In the genomic region with DNA sequence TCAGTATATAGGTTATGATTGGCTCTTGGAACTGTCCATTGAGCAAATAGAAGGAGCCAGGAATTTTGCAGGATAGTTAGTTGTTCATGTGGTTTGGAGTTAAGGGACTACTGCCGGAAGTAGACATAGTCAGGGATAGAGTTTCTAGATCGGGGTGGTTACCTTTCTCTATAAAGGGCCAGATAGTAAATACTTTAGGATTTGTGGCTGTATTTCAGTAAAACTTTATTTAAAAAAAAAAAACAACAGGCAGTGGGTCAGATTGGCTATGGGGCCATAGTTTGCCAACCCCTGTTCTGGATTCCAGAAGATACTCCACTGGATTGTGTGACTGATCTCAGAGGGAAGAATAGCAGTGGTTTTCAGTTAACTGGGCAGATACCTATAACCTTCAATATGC, we compare ENCODE assay signal across 18 cellular contexts.
A peak's percentile ranks its signal among the peaks of the same experiment; 100 is the strongest.
DNase-seq lines count a peak whose midpoint lies in the region; ATAC-seq, FAIRE-seq and TF ChIP-seq lines count a peak whose summit lies in the region.
"Had no signal": no experiment of that assay in that cellular context is flagged by ENCODE, and none has a peak within 500 bp of the region (broad histone marks: within the 10 kb centered on the region; RNA-seq: fewer than 3 reads in every experiment).

No MANE protein-coding gene starts in this region.

- H3K27me3 Mint-ChIP-seq in type B pancreatic cell = no peaks in the 10 kb centered on the region
- H3K27me3 Mint-ChIP-seq: CD4-positive, alpha-beta T cell had no signal

- POLR2A ChIA-PET in HEK293T (lab: Yijun Ruan, JAX) = no interaction called here
- POLR2A ChIA-PET in GM12878 (lab: Charles Lee) = no interaction called here

- H3K9me3 ChIP-seq in GM12878 (replicated peaks; ENCODE audit: control insufficient read depth, insufficient read depth, low read length) = no peaks in the 10 kb centered on the region; the same call in 2 of the 3 replicates
- H3K9me3 ChIP-seq: A549, HAP-1, SK-N-SH had no signal

- DNase-seq in HEK293T (ENCODE audit: extremely low spot score) = no peak
- DNase-seq in GM12878 (ENCODE audit: low read depth, low spot score) = no peak
- no peak for DNase-seq in mesendoderm
- no peak for DNase-seq in type B pancreatic cell (ENCODE audit: extremely low spot score, unreplicated experiment)
- DNase-seq in left colon = no peak
- DNase-seq: AML-193; CD4-positive, alpha-beta T cell; GOT3; Kasumi-1; NCI-H2227 treated with DMSO at 0.1 percent for 48 hours; SK-N-SH; SW 1271 had no signal

- peaks cover 3% of the 10 kb centered on the region for H3K36me3 Mint-ChIP-seq in type B pancreatic cell

- BruUV-seq in GM12878 (replicated peaks; lab: Mats Ljungman, UMichigan) = no TSS peak

- no peak overlapping the region for H3K9ac ChIP-seq in GM12878 (ENCODE audit: control insufficient read depth, insufficient read depth, low read length)
- no peak overlapping the region for H3K9ac ChIP-seq in mesendoderm (ENCODE audit: low read length)
- H3K9ac ChIP-seq: BLaER1 treated with 17β-estradiol and CSF1 and Interleukin-3, amounts not matched to agents 10 nM and 100 nM; SK-N-SH had no signal

- no peak for TF ChIP-seq CTCF in GM12878 (IDR thresholded peaks at IDR 0.05 in 2 of 3, conservative IDR thresholded peaks at IDR 0.05 in 1 of 3; ENCODE audit: control insufficient read depth in 2 of 3, extremely low read depth in 1 of 3, insufficient read depth in 1 of 3, low read depth in 3 of 3, low read length in 3 of 3)
- TF ChIP-seq CTCF in type B pancreatic cell (conservative IDR thresholded peaks at IDR 0.05) = no peak

- H3K4me3 ChIP-seq in GM12878 = no peak overlapping the region
- H3K4me3 ChIP-seq in mesendoderm (ENCODE audit: low read length) = no peak overlapping the region
- H3K4me3 ChIP-seq: A549; BLaER1 treated with 17β-estradiol and CSF1 and Interleukin-3, amounts not matched to agents 10 nM and 100 nM; HAP-1 had no signal

- no peak overlapping the region for H4K5ac ChIP-seq in mesendoderm (ENCODE audit: low read length)

- H3K4me2 ChIP-seq in GM12878 (ENCODE audit: control insufficient read depth, insufficient read depth) (no peak overlapping the region), mesendoderm (ENCODE audit: low read length) (no peak overlapping the region)
- H3K4me2 ChIP-seq: A549; BLaER1 treated with 17β-estradiol and CSF1 and Interleukin-3, amounts not matched to agents 10 nM and 100 nM; SK-N-SH had no signal

- no peak for FAIRE-seq in GM12878 (lab: Jason Lieb, UNC)
- FAIRE-seq: A549 had no signal

- ATAC-seq in GM12878 (no peak), GM18868 (IDR thresholded peaks at IDR 0.05; ENCODE audit: unreplicated experiment) (no peak), GM21390 (IDR thresholded peaks at IDR 0.05; ENCODE audit: unreplicated experiment) (no peak), left colon (no peak)
- ATAC-seq: A549 had no signal

- no peaks in the 10 kb centered on the region for H3K79me1 ChIP-seq in mesendoderm (ENCODE audit: low read length)

- H4K8ac ChIP-seq in mesendoderm (ENCODE audit: low read depth, low read length) = no peak overlapping the region

- H3K27ac ChIP-seq in GM12878 (ENCODE audit: control insufficient read depth, insufficient read depth) (no peak overlapping the region), mesendoderm (ENCODE audit: low read depth, low read length) (no peak overlapping the region)
- H3K27ac ChIP-seq: A549; BLaER1 treated with 17β-estradiol and CSF1 and Interleukin-3, amounts not matched to agents 10 nM and 100 nM; HL-60 had no signal

- no peak overlapping the region for H2BK120ac ChIP-seq in mesendoderm (ENCODE audit: low read depth, low read length)

- H3K36me3 ChIP-seq in GM12878 (ENCODE audit: control insufficient read depth in 2 of 2, insufficient read depth in 2 of 2, low read length in 1 of 2) (no peaks in the 10 kb centered on the region), mesendoderm (ENCODE audit: control insufficient read depth, insufficient read depth, low read length) (no peaks in the 10 kb centered on the region)
- H3K36me3 ChIP-seq: HAP-1 had no signal

- peak overlapping the region; percentile 60 for H3K18ac ChIP-seq in mesendoderm (ENCODE audit: low read length)

- no peak overlapping the region for H3K23ac ChIP-seq in mesendoderm (ENCODE audit: low read length)

- peak overlapping the region; percentile 99 for H2BK15ac ChIP-seq in mesendoderm (replicated peaks; ENCODE audit: low read depth)

- H3K4ac ChIP-seq in mesendoderm (ENCODE audit: low read depth, low read length) = peak overlapping the region; percentile 12

- no peak overlapping the region for H3K56ac ChIP-seq in mesendoderm (ENCODE audit: low read length)

- no peak for TF ChIP-seq EP300 in GM12878 (IDR thresholded peaks at IDR 0.05; ENCODE audit: borderline replicate concordance in 1 of 2, control insufficient read depth in 1 of 2, low read depth in 2 of 2, low read length in 2 of 2)

- H3K79me2 ChIP-seq in GM12878 (ENCODE audit: control insufficient read depth, insufficient read depth, low read length) (no peaks in the 10 kb centered on the region), mesendoderm (ENCODE audit: control insufficient read depth, insufficient read depth, low read length) (no peaks in the 10 kb centered on the region)

- no peak for TF ChIP-seq RAD21 in GM12878 (IDR thresholded peaks at IDR 0.05; ENCODE audit: insufficient read depth, low read depth, low read length)

- in situ Hi-C loops in GM12878 (cut with MboI) = no loop called here

- H3K4me1 ChIP-seq in GM12878 (ENCODE audit: control insufficient read depth, insufficient read depth, low read length) (peaks cover 6% of the 10 kb centered on the region; the same call in 1 of the 2 replicates), mesendoderm (ENCODE audit: control insufficient read depth, low read depth, low read length) (peaks cover 24% of the 10 kb centered on the region)

- no peak overlapping the region for H2AK5ac ChIP-seq in mesendoderm (ENCODE audit: low read length)

- SMC1A ChIA-PET in GM12878 (lab: Charles Lee; ENCODE audit: uncharacterized antibody, unreplicated experiment) = interaction anchor here (1.1 to 2.1 kb wide), 4 partner anchors 10 to 62 kb away, joined by 3 to 8 read pairs (median 4); no protein-coding TSS in a partner anchor

- 100% methylated on average over 2 of the region's 2 CpGs for WGBS in GM12878 (ENCODE audit: insufficient coverage, insufficient replicate concordance, low lambda C conversion rate, missing lambda C conversion rate)
- WGBS in mesendoderm (ENCODE audit: extremely low coverage, insufficient coverage, low lambda C conversion rate) = no CpG with 5 or more reads among the region's 2 CpGs

- H3K27me3 ChIP-seq in GM12878 (replicated peaks in 1 of 2; ENCODE audit: control insufficient read depth in 2 of 2, insufficient read depth in 2 of 2, low read length in 1 of 2) = no peaks in the 10 kb centered on the region
- H3K27me3 ChIP-seq in mesendoderm (ENCODE audit: insufficient read depth, low read length, poor library complexity) = no peaks in the 10 kb centered on the region
- H3K27me3 ChIP-seq: BLaER1 treated with 17β-estradiol and CSF1 and Interleukin-3, amounts not matched to agents 10 nM and 100 nM had no signal

- H3K4me1 Mint-ChIP-seq in type B pancreatic cell (ENCODE audit: unreplicated experiment) = peaks cover 42% of the 10 kb centered on the region

- no peak overlapping the region for H2BK5ac ChIP-seq in mesendoderm (ENCODE audit: low read length)

- H4K20me1 ChIP-seq in GM12878 (ENCODE audit: control insufficient read depth, insufficient read depth) = no peaks in the 10 kb centered on the region
- H4K20me1 ChIP-seq: BLaER1 treated with 17β-estradiol and CSF1 and Interleukin-3, amounts not matched to agents 10 nM and 100 nM had no signal

- peak overlapping the region; percentile 2 for H3K27ac Mint-ChIP-seq in type B pancreatic cell
- H3K27ac Mint-ChIP-seq: CD4-positive, alpha-beta T cell had no signal

- no peak overlapping the region for H3K4me3 Mint-ChIP-seq in type B pancreatic cell
- H3K4me3 Mint-ChIP-seq: CD4-positive, alpha-beta T cell had no signal

- no peak overlapping the region for H2AFZ ChIP-seq in GM12878 (ENCODE audit: control insufficient read depth, low read depth, low read length)

- RAD21 ChIA-PET in GM12878 (lab: Charles Lee; ENCODE audit: unreplicated experiment) = interaction anchor here (0.9 kb wide), 1 partner anchor 541 kb away, joined by 3 read pairs; no protein-coding TSS in a partner anchor

- intact Hi-C loops in GM12878 (cut with micrococcal nuclease; ENCODE audit: unreplicated experiment) (no loop called here), left colon (cut with DNase I, micrococcal nuclease) (no loop called here)

- CTCF ChIA-PET in HEK293T (lab: Yijun Ruan, JAX) (no interaction called here), GM12878 (lab: Yijun Ruan, JAX) (interaction anchor here (0.7 to 1.0 kb wide), 2 partner anchors 9 to 11 kb away, joined by 3 read pairs; no protein-coding TSS in a partner anchor)

- peaks cover 6% of the 10 kb centered on the region for H3K9me3 Mint-ChIP-seq in type B pancreatic cell
- H3K9me3 Mint-ChIP-seq: CD4-positive, alpha-beta T cell had no signal

- TF ChIP-seq POLR2A in GM12878 (IDR thresholded peaks at IDR 0.05; ENCODE audit: low read depth, low read length) = no peak

TF ChIP-seq in HEK293T, 16 proteins besides CTCF, POLR2A, EP300 and RAD21:
- TF ChIP-seq FOXM1 (IDR thresholded peaks at IDR 0.05; ENCODE audit: borderline replicate concordance) = no peak
- no peak for TF ChIP-seq ARNT (IDR thresholded peaks at IDR 0.05)
- 0 out of 2 replicates have a peak, but pooled peaks have one; percentile 14 for TF ChIP-seq ZNF384 (IDR thresholded peaks at IDR 0.05)
TF ChIP-seq in HEK293T: peak in this region for 1.
